1 cellular context compared by ENCODE assay signal in genomic region chr2:176638167-176639015, GRCh38.
TF ChIP-seq lines count a peak whose summit lies in the region.

No MANE protein-coding gene starts in this region.

TF ChIP-seq in HepG2, 621 proteins besides CTCF, POLR2A, EP300 and RAD21 (continued from another document):
- TF ChIP-seq ZFP36 (IDR thresholded peaks at IDR 0.05; ENCODE audit: borderline replicate concordance, low read depth, low read length, partially characterized antibody) (peak; percentile 61), NBN (conservative IDR thresholded peaks at IDR 0.05) (no peak), MED8 (CRISPR knock-in tag; IDR thresholded peaks at IDR 0.05; ENCODE audit: insufficient replicate concordance) (no peak), ZNF777 (CRISPR knock-in tag; IDR thresholded peaks at IDR 0.05) (0 out of 2 replicates have a peak, but pooled peaks have one; percentile 4), KDM2A (CRISPR knock-in tag; IDR thresholded peaks at IDR 0.05; ENCODE audit: borderline replicate concordance, low read depth) (0 out of 2 replicates have a peak, but pooled peaks have one; percentile 19), KLF15 (CRISPR knock-in tag; IDR thresholded peaks at IDR 0.05; ENCODE audit: borderline replicate concordance) (no peak), CBX2 (IDR thresholded peaks at IDR 0.05; ENCODE audit: low read depth, low read length) (peak; percentile 42; the same call in 1 of the 2 replicates), CBX2 (CRISPR knock-in tag; IDR thresholded peaks at IDR 0.05; ENCODE audit: low read depth) (no peak; the same call in 1 of the 2 replicates), ZNF335 (CRISPR knock-in tag; IDR thresholded peaks at IDR 0.05) (no peak), SP5 (CRISPR knock-in tag; IDR thresholded peaks at IDR 0.05; ENCODE audit: borderline replicate concordance, low read depth) (no peak)
